Comparison of ENCODE assay signal across 20 cellular contexts in genomic region chr7:150580615-150580986, GRCh38. TPM values are rescaled to one million over a fixed set of nuclear protein-coding genes. Genes with fewer than 3 reads are reported as not detected.
DNase-seq lines count a peak whose midpoint lies in the region; ATAC-seq lines count a peak whose summit lies in the region.
"Had no signal": no experiment of that assay in that cellular context is flagged by ENCODE, and none has a peak within 500 bp of the region (broad histone marks: within the 10 kb centered on the region; RNA-seq: fewer than 3 reads in every experiment).

No MANE protein-coding gene starts in this region.

- peak in 1 of 4 experiments; percentile 18 for ATAC-seq in T-cell (replicated peaks in 1 of 4)
- ATAC-seq in effector memory CD8-positive, alpha-beta T cell (replicated peaks) = peak; percentile 51
- no peak for ATAC-seq in esophagus mucosa
- ATAC-seq: left ventricle myocardium superior; stimulated activated naive B cell treated with anti-CD40 and anti-IgM and Interleukin-4, amounts not matched to agents 10 μg/mL and 1 μg/mL and 100 μg/mL, for 72 hours had no signal

- peaks cover 3% of the 10 kb centered on the region for H3K4me1 ChIP-seq in CD8-positive, alpha-beta memory T cell (ENCODE audit: insufficient read depth, low read length)
- H3K4me1 ChIP-seq: tibial artery had no signal

- H3K36me3 Mint-ChIP-seq in T-helper 2 cell treated with Interferon-gamma antibody and Interleukin-4, amounts not matched to agents 5 μg/mL and 100 μg/mL, for 36 hours (ENCODE audit: low read depth) = peaks cover 76% of the 10 kb centered on the region
- peaks cover 9 to 72% (median 48%) of the 10 kb centered on the region in 3 donors for H3K36me3 Mint-ChIP-seq in CD8-positive, alpha-beta memory T cell
- peaks cover 48% of the 10 kb centered on the region for H3K36me3 Mint-ChIP-seq in T-cell
- peaks cover 11% of the 10 kb centered on the region for H3K36me3 Mint-ChIP-seq in effector memory CD8-positive, alpha-beta T cell (ENCODE audit: insufficient read depth)
- H3K36me3 Mint-ChIP-seq: stimulated activated naive B cell treated with anti-CD40 and anti-IgM and Interleukin-4, amounts not matched to agents 10 μg/mL and 1 μg/mL and 100 μg/mL, for 72 hours had no signal

- CTCF ChIA-PET in CD8-positive, alpha-beta memory T cell (lab: Charles Lee) = interaction anchor here (1.0 kb wide), 1 partner anchor 132 kb away, joined by 3 read pairs; no protein-coding TSS in a partner anchor
- CTCF ChIA-PET in T-cell (lab: Charles Lee) = no interaction called here

- DNase-seq in T-helper 2 cell treated with Interferon-gamma antibody and Interleukin-4, amounts not matched to agents 5 μg/mL and 100 μg/mL, for 36 hours (ENCODE audit: low spot score) = no peak
- DNase-seq in T-helper 2 cell (no peak), T-cell (no peak), GM19240 (ENCODE audit: insufficient read length, low spot score) (no peak)
- no peak for DNase-seq in CD8-positive, alpha-beta memory T cell
- DNase-seq in effector memory CD8-positive, alpha-beta T cell = no peak
- DNase-seq in stimulated activated CD4-positive, alpha-beta T cell treated with anti-CD3 and anti-CD28 coated beads, Interleukin-15, amount 100 ng/mL, for 24 hours = no peak
- DNase-seq: caudate nucleus; effector CD8-positive, alpha-beta T cell; EL; glutamatergic neuron; left ventricle myocardium superior; NCI-H1436 treated with DMSO at 0.1 percent for 48 hours; NCI-H2227 treated with DMSO at 0.1 percent for 48 hours; Right ventricle myocardium superior; stimulated activated naive B cell treated with anti-CD40 and anti-IgM and Interleukin-4, amounts not matched to agents 10 μg/mL and 1 μg/mL and 100 μg/mL, for 72 hours; tibial artery had no signal

- H3K4me3 Mint-ChIP-seq in T-helper 2 cell treated with Interferon-gamma antibody and Interleukin-4, amounts not matched to agents 5 μg/mL and 100 μg/mL, for 36 hours = peak overlapping the region; percentile 19
- H3K4me3 Mint-ChIP-seq in CD8-positive, alpha-beta memory T cell = peak overlapping the region in 2 of 7 donors; percentile 55 to 63
- peak overlapping the region in 1 of 3 donors; percentile 44 for H3K4me3 Mint-ChIP-seq in T-cell
- peak overlapping the region; percentile 13 to 58 for H3K4me3 Mint-ChIP-seq in effector memory CD8-positive, alpha-beta T cell
- H3K4me3 Mint-ChIP-seq: stimulated activated naive B cell treated with anti-CD40 and anti-IgM and Interleukin-4, amounts not matched to agents 10 μg/mL and 1 μg/mL and 100 μg/mL, for 72 hours had no signal

- peaks cover 61% of the 10 kb centered on the region for H3K9me3 Mint-ChIP-seq in T-helper 2 cell treated with Interferon-gamma antibody and Interleukin-4, amounts not matched to agents 5 μg/mL and 100 μg/mL, for 36 hours
- H3K9me3 Mint-ChIP-seq in CD8-positive, alpha-beta memory T cell = peaks cover 43 to 88% (median 78%) of the 10 kb centered on the region in 5 donors
- H3K9me3 Mint-ChIP-seq in T-cell = peaks cover 19 to 59% (median 53%) of the 10 kb centered on the region in 3 donors
- peaks cover 8 to 14% of the 10 kb centered on the region in 2 donors for H3K9me3 Mint-ChIP-seq in effector memory CD8-positive, alpha-beta T cell

- H3K4me3 ChIP-seq in CD8-positive, alpha-beta memory T cell (ENCODE audit: low read length) = no peak overlapping the region
- H3K4me3 ChIP-seq: right atrium auricular region, tibial artery had no signal

- no peaks in the 10 kb centered on the region for H3K36me3 ChIP-seq in CD8-positive, alpha-beta memory T cell (ENCODE audit: insufficient read depth, low read length)
- H3K36me3 ChIP-seq: right atrium auricular region, tibial artery had no signal

- no peaks in the 10 kb centered on the region for H3K27me3 ChIP-seq in CD8-positive, alpha-beta memory T cell (ENCODE audit: insufficient read depth, low read length, poor library complexity, severe bottlenecking)
- H3K27me3 ChIP-seq: right atrium auricular region, tibial artery had no signal

- peaks cover 26% of the 10 kb centered on the region for H3K9me3 ChIP-seq in CD8-positive, alpha-beta memory T cell (ENCODE audit: low read length)

- H3K27ac ChIP-seq in CD8-positive, alpha-beta memory T cell (ENCODE audit: low read depth, low read length) = no peak overlapping the region
- H3K27ac ChIP-seq: right atrium auricular region, tibial artery had no signal

- H3K27ac Mint-ChIP-seq in T-helper 2 cell treated with Interferon-gamma antibody and Interleukin-4, amounts not matched to agents 5 μg/mL and 100 μg/mL, for 36 hours = peak overlapping the region; percentile 45
- H3K27ac Mint-ChIP-seq in CD8-positive, alpha-beta memory T cell = peak overlapping the region; percentile 61 to 94 (median 90)
- H3K27ac Mint-ChIP-seq in T-cell = peak overlapping the region; percentile 71 to 79
- H3K27ac Mint-ChIP-seq in effector memory CD8-positive, alpha-beta T cell = peak overlapping the region in 1 of 2 donors; percentile 94
- H3K27ac Mint-ChIP-seq: stimulated activated naive B cell treated with anti-CD40 and anti-IgM and Interleukin-4, amounts not matched to agents 10 μg/mL and 1 μg/mL and 100 μg/mL, for 72 hours had no signal

- H3K27me3 Mint-ChIP-seq in T-helper 2 cell treated with Interferon-gamma antibody and Interleukin-4, amounts not matched to agents 5 μg/mL and 100 μg/mL, for 36 hours (ENCODE audit: low read depth) = no peaks in the 10 kb centered on the region
- H3K27me3 Mint-ChIP-seq in CD8-positive, alpha-beta memory T cell = no peaks in the 10 kb centered on the region
- no peaks in the 10 kb centered on the region for H3K27me3 Mint-ChIP-seq in T-cell
- no peaks in the 10 kb centered on the region for H3K27me3 Mint-ChIP-seq in effector memory CD8-positive, alpha-beta T cell

- H3K4me1 Mint-ChIP-seq in T-helper 2 cell treated with Interferon-gamma antibody and Interleukin-4, amounts not matched to agents 5 μg/mL and 100 μg/mL, for 36 hours (ENCODE audit: low read depth) = peaks cover 32% of the 10 kb centered on the region
- H3K4me1 Mint-ChIP-seq in CD8-positive, alpha-beta memory T cell = peaks cover 49 to 75% (median 74%) of the 10 kb centered on the region in 3 donors
- H3K4me1 Mint-ChIP-seq in T-cell = peaks cover 22 to 68% (median 53%) of the 10 kb centered on the region in 3 donors
- peaks cover 19 to 36% of the 10 kb centered on the region in 2 donors for H3K4me1 Mint-ChIP-seq in effector memory CD8-positive, alpha-beta T cell (ENCODE audit: low read depth in 2 of 2)
- H3K4me1 Mint-ChIP-seq: stimulated activated naive B cell treated with anti-CD40 and anti-IgM and Interleukin-4, amounts not matched to agents 10 μg/mL and 1 μg/mL and 100 μg/mL, for 72 hours had no signal

- POLR2A ChIA-PET in CD8-positive, alpha-beta memory T cell (lab: Charles Lee) = no interaction called here
- POLR2A ChIA-PET in T-cell (lab: Charles Lee) = no interaction called here

RNA-seq across cellular contexts. Expression of gene GIMAP4, which starts 13.4 kb away (rescaled TPM):
- total RNA-seq in CD8-positive, alpha-beta memory T cell = 10 to 100 TPM; 57.3 to 59.3 TPM
- polyA plus RNA-seq in CD8-positive, alpha-beta memory T cell = 577 TPM
- total RNA-seq in T-cell = 100 to 1,000 TPM; 121 to 341 (median 306) TPM
- total RNA-seq in esophagus mucosa = 3.4 TPM
- total RNA-seq: A673 had no signal

RNA-seq across cellular contexts. Expression of gene GIMAP6, which starts 51.6 kb away (rescaled TPM):
- total RNA-seq in CD8-positive, alpha-beta memory T cell = 10 to 100 TPM; 44.9 to 45.8 TPM
- polyA plus RNA-seq in CD8-positive, alpha-beta memory T cell = 199 TPM
- total RNA-seq in T-cell (100 to 1,000 TPM in 3 of 5 donors, 10 to 100 TPM in 2; 55.0 to 168 (median 150) TPM), esophagus mucosa (2.4 TPM)
- total RNA-seq: A673 had no signal

Comparison
In these comparisons a context has a peak if more than half of its experiments do, and no peak if none do; other contexts are left out.
1. RNA of gene GIMAP4, which starts 13.4 kb away (total RNA-seq): 121 to 341 TPM in T-cell and 57.3 to 59.3 TPM in CD8-positive, alpha-beta memory T cell; 3.4 TPM in esophagus mucosa (single experiment); every median in the first group is over 10 times any median in the second.
2. RNA of gene GIMAP6, which starts 51.6 kb away (total RNA-seq): 55.0 to 168 TPM in T-cell and 44.9 to 45.8 TPM in CD8-positive, alpha-beta memory T cell; 2.4 TPM in esophagus mucosa (single experiment); every median in the first group is over 10 times any median in the second.